10 cellular contexts compared by ENCODE assay signal in genomic region chr19:57867868-57868492, GRCh38.
"Had no signal": no experiment of that assay in that cellular context is flagged by ENCODE, and none has a peak within 500 bp of the region (broad histone marks: within the 10 kb centered on the region; RNA-seq: fewer than 3 reads in every experiment).

No MANE protein-coding gene starts in this region.

- DNase-seq: activated CD4-positive, alpha-beta memory T cell treated with anti-CD3 and anti-CD28 coated beads, Interleukin-2, amount 10 ng/mL, durations not matched to agents 7 days and 5 days; activated CD4-positive, alpha-beta T cell treated with anti-CD3 and anti-CD28 coated beads for 4 hours; activated naive CD4-positive, alpha-beta T cell treated with anti-CD3 and anti-CD28 coated beads, Interleukin-2, amount 10 ng/mL, durations not matched to agents 7 days and 5 days; activated T-cell treated with anti-CD3 and anti-CD28 coated beads, Interleukin-2, amount 50 U/mL, for 24 hours; esophagus squamous epithelium; hippocampal formation; mesendoderm; sigmoid colon; spleen had no signal

- H3K4me1 Mint-ChIP-seq: activated CD4-positive, alpha-beta memory T cell treated with anti-CD3 and anti-CD28 coated beads, Interleukin-2, amount 10 ng/mL, durations not matched to agents 7 days and 5 days; activated naive CD4-positive, alpha-beta T cell treated with anti-CD3 and anti-CD28 coated beads, Interleukin-2, amount 10 ng/mL, durations not matched to agents 7 days and 5 days; nephron had no signal

- H3K4me3 ChIP-seq: esophagus squamous epithelium, sigmoid colon, spleen had no signal

- H3K27ac Mint-ChIP-seq: activated CD4-positive, alpha-beta memory T cell treated with anti-CD3 and anti-CD28 coated beads, Interleukin-2, amount 10 ng/mL, durations not matched to agents 7 days and 5 days; activated naive CD4-positive, alpha-beta T cell treated with anti-CD3 and anti-CD28 coated beads, Interleukin-2, amount 10 ng/mL, durations not matched to agents 7 days and 5 days; activated T-cell treated with anti-CD3 and anti-CD28 coated beads, Interleukin-2, amount 50 U/mL, for 24 hours; nephron had no signal

- H3K27me3 Mint-ChIP-seq: activated CD4-positive, alpha-beta memory T cell treated with anti-CD3 and anti-CD28 coated beads, Interleukin-2, amount 10 ng/mL, durations not matched to agents 7 days and 5 days; activated naive CD4-positive, alpha-beta T cell treated with anti-CD3 and anti-CD28 coated beads, Interleukin-2, amount 10 ng/mL, durations not matched to agents 7 days and 5 days; activated T-cell treated with anti-CD3 and anti-CD28 coated beads, Interleukin-2, amount 50 U/mL, for 24 hours had no signal

- H3K4me3 Mint-ChIP-seq: activated CD4-positive, alpha-beta memory T cell treated with anti-CD3 and anti-CD28 coated beads, Interleukin-2, amount 10 ng/mL, durations not matched to agents 7 days and 5 days; activated naive CD4-positive, alpha-beta T cell treated with anti-CD3 and anti-CD28 coated beads, Interleukin-2, amount 10 ng/mL, durations not matched to agents 7 days and 5 days; activated T-cell treated with anti-CD3 and anti-CD28 coated beads, Interleukin-2, amount 50 U/mL, for 24 hours; nephron had no signal
